In genomic region chr12:63151061-63151897, GRCh38 we compare ENCODE assay signal across 8 cellular contexts. TPM values are rescaled to one million over a fixed set of nuclear protein-coding genes. Genes with fewer than 3 reads are reported as not detected.
DNase-seq lines count a peak whose midpoint lies in the region; TF ChIP-seq lines count a peak whose summit lies in the region.

Gene AVPR1A (minus strand): TSS chr12:63151201. CDS start chr12:63150836, 365 bp downstream.

- DNase-seq in COLO668 (lab: John Stamatoyannopoulos, UW; ENCODE audit: unreplicated experiment), result peak; percentile 71
- peak; percentile 4 for DNase-seq in choroid plexus epithelial cell (ENCODE audit: low read depth)
- DNase-seq in lower leg skin (ENCODE audit: low spot score in 2 of 2), result peak; percentile 18 to 84
- peak; percentile 66 for DNase-seq in type B pancreatic cell (ENCODE audit: extremely low spot score, unreplicated experiment)
- DNase-seq in MV-4-11 (lab: John Stamatoyannopoulos, UW), result no peak
- DNase-seq in GM19238 (ENCODE audit: insufficient read length, low spot score), result no peak
- no peak for DNase-seq in HUDEP-2 (lab: John Stamatoyannopoulos, UW; ENCODE audit: unreplicated experiment in 76 of 76)

- no peaks in the 10 kb centered on the region for H3K79me2 ChIP-seq in Loucy (ENCODE audit: insufficient read depth, low read length)

- H3K9ac ChIP-seq in Loucy (ENCODE audit: low read depth, low read length, poor library complexity, severe bottlenecking), result no peak within 1 kb of the TSS

- H3K36me3 ChIP-seq in Loucy (ENCODE audit: insufficient read depth, low read length), result no peaks in the 10 kb centered on the region

- H3K27ac Mint-ChIP-seq in type B pancreatic cell, result no peak within 1 kb of the TSS

- H3K36me3 Mint-ChIP-seq in type B pancreatic cell, result no peaks in the 10 kb centered on the region

- H3K27me3 ChIP-seq in Loucy (ENCODE audit: insufficient read depth, low read length, poor library complexity, severe bottlenecking), result no peaks in the 10 kb centered on the region

- H3K9me3 ChIP-seq in Loucy (ENCODE audit: insufficient read depth, low read depth, low read length), result no peaks in the 10 kb centered on the region

- H3K4me2 ChIP-seq in Loucy (ENCODE audit: low read depth, low read length, poor library complexity, severe bottlenecking), result peak within 1 kb of the TSS; percentile 64

- intact Hi-C loops in lower leg skin (cut with DNase I; ENCODE audit: low total_unique reads), result no loop called here

- no peaks in the 10 kb centered on the region for H3K4me1 ChIP-seq in Loucy (ENCODE audit: insufficient read depth, low read length, poor library complexity, severe bottlenecking)

- H3F3A ChIP-seq in Loucy (ENCODE audit: low read depth), result no peaks in the 10 kb centered on the region

- H3K9me2 ChIP-seq in Loucy (replicated peaks; ENCODE audit: low read depth, low read length), result no peaks in the 10 kb centered on the region

- TF ChIP-seq CTCF in Loucy (conservative IDR thresholded peaks at IDR 0.05; ENCODE audit: low read length) (no peak), choroid plexus epithelial cell (conservative IDR thresholded peaks at IDR 0.05; ENCODE audit: low read depth, low read length) (no peak), lower leg skin (IDR thresholded peaks at IDR 0.05) (no peak), type B pancreatic cell (conservative IDR thresholded peaks at IDR 0.05) (no peak)

- 0 out of 2 replicates have a peak within 1 kb of the TSS, but pooled peaks have one; percentile 7 for H2AFZ ChIP-seq in Loucy (ENCODE audit: low read length)

- no peaks in the 10 kb centered on the region for H4K20me1 ChIP-seq in Loucy (ENCODE audit: insufficient read depth, low read length, poor library complexity, severe bottlenecking)

- H3K4me1 Mint-ChIP-seq in type B pancreatic cell (ENCODE audit: unreplicated experiment), result peaks cover 21% of the 10 kb centered on the region

- no peak for TF ChIP-seq POLR2A in lower leg skin (IDR thresholded peaks at IDR 0.05)

- H3K27me3 Mint-ChIP-seq in type B pancreatic cell, result peaks cover 76% of the 10 kb centered on the region

- peak within 1 kb of the TSS; percentile 88 for H3K4me3 Mint-ChIP-seq in type B pancreatic cell

- WGBS in lower leg skin, 2 donors, result 1 to 2% methylated on average over 41 of the region's 41 CpGs

- H3K4me3 ChIP-seq in Loucy (ENCODE audit: low read length, poor library complexity, severe bottlenecking), result peak within 1 kb of the TSS; percentile 58
- H3K4me3 ChIP-seq in choroid plexus epithelial cell (ENCODE audit: low read depth, low read length), result peak within 1 kb of the TSS; percentile 6
- H3K4me3 ChIP-seq in lower leg skin (ENCODE audit: low read depth, poor library complexity, severe bottlenecking), result peak within 1 kb of the TSS; percentile 25

- H3K9me3 Mint-ChIP-seq in type B pancreatic cell, result peaks cover 12% of the 10 kb centered on the region

RNA-seq across cellular contexts. Expression of gene AVPR1A, which starts in this region (rescaled TPM):
- total RNA-seq in lower leg skin, result 10 to 100 TPM in 1 of 4 donors, 1 to 10 TPM in 3; 2.6 to 20.6 (median 6.9) TPM
- 0.88 and 5.1 TPM in 2 replicates for total RNA-seq in type B pancreatic cell (ENCODE audit: low replicate concordance)

Comparison
In these comparisons a context has a peak if more than half of its experiments do, and no peak if none do; other contexts are left out.
1. DNase-seq: peak in COLO668 (single experiment), choroid plexus epithelial cell (single experiment), lower leg skin (2 of 2) and type B pancreatic cell (single experiment); none in MV-4-11 (single experiment), GM19238 (single experiment) and HUDEP-2 (0 of 76).
2. H3K4me3 ChIP-seq: peak in every context shown above with its lines; median percentile 58 in Loucy; 25 in lower leg skin; 6 in choroid plexus epithelial cell.